ENCODE assay signal across 9 cellular contexts in the genomic region with DNA sequence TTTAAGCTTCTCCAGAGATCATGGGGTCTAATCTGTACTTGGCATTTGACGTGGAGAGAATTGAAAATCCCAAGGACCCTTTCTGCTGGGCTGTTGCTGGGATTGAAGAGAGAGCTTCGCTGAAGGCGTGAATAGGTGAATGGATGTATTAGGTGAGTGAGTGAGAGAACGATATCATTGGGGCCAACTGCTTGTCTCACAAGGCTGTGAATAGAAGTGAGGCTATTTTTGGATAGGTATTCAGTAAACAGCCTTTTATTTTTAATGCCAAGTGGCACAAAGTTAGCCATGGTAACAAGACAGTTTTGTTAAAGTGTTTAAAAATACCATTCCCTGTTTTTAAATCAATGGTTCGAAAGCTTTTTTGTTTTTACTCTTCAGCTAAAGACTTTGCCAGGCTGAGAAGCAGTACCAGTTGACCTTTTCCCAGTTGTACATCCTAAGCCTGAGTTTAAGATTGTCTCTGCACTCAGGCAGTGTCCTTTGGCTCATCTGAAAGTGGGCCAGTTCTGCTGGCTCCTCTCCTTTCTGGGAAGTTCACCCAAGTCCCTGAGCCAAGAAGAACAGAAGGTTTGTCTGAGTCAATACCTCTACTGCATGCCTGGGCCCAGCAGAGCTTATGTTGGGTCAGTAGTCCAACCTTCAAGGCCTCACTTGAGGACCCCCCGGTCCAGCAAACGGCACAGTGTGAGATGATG.
DNase-seq lines count a peak whose midpoint lies in the region; ATAC-seq, FAIRE-seq and TF ChIP-seq lines count a peak whose summit lies in the region.
"Had no signal": no experiment of that assay in that cellular context is flagged by ENCODE, and none has a peak within 500 bp of the region (broad histone marks: within the 10 kb centered on the region; RNA-seq: fewer than 3 reads in every experiment).

No MANE protein-coding gene starts in this region.

- 85% methylated on average over 7 of the region's 7 CpGs for WGBS in A549 (ENCODE audit: missing lambda C conversion rate)
- WGBS in neuronal stem cell (ENCODE audit: extremely low coverage in 2 of 2, insufficient read length in 2 of 2, insufficient replicate concordance in 1 of 2), 2 donors, result 100% methylated on average over 2 of the region's 7 CpGs; no CpG with 5 or more reads in 1 of the 2 donors
- WGBS in mesendoderm (ENCODE audit: extremely low coverage, insufficient coverage, low lambda C conversion rate), result no CpG with 5 or more reads among the region's 7 CpGs

- H4K91ac ChIP-seq in neuronal stem cell (ENCODE audit: low read depth, low read length, poor library complexity), result no peak overlapping the region

- H3K36me3 ChIP-seq in neuronal stem cell (replicated peaks in 1 of 2; ENCODE audit: control insufficient read depth in 2 of 2, insufficient read depth in 2 of 2, low read length in 2 of 2) (no peaks in the 10 kb centered on the region), mesendoderm (ENCODE audit: control insufficient read depth, insufficient read depth, low read length) (no peaks in the 10 kb centered on the region)

- H3K27me3 ChIP-seq in neuronal stem cell (ENCODE audit: control insufficient read depth in 3 of 3, insufficient read depth in 3 of 3, low read depth in 1 of 3, low read length in 3 of 3) (peaks cover 0 to 3% (median 0%) of the 10 kb centered on the region in 3 experiments), mesendoderm (ENCODE audit: insufficient read depth, low read length, poor library complexity) (no peaks in the 10 kb centered on the region)

- H2BK12ac ChIP-seq in neuronal stem cell (ENCODE audit: low read length), result no peak overlapping the region

- H2BK120ac ChIP-seq in neuronal stem cell (ENCODE audit: low read depth, low read length) (no peak overlapping the region), mesendoderm (ENCODE audit: low read depth, low read length) (no peak overlapping the region)

- H3K4me1 ChIP-seq in A549, result peaks cover 47% of the 10 kb centered on the region
- H3K4me1 ChIP-seq in neuronal stem cell (ENCODE audit: control insufficient read depth in 2 of 2, insufficient read depth in 1 of 2, low read depth in 1 of 2, low read length in 2 of 2), result peaks cover 0 to 19% of the 10 kb centered on the region in 2 donors
- H3K4me1 ChIP-seq in mesendoderm (ENCODE audit: control insufficient read depth, low read depth, low read length), result peaks cover 13% of the 10 kb centered on the region

- no peak for FAIRE-seq in A549 (lab: Jason Lieb, UNC)

- POLR2A ChIA-PET in A549 (lab: Yijun Ruan, JAX), result no interaction called here

- H3K9ac ChIP-seq in neuronal stem cell (ENCODE audit: low read depth, low read length, poor library complexity) (no peak overlapping the region), mesendoderm (ENCODE audit: low read length) (no peak overlapping the region)

- H3K18ac ChIP-seq in neuronal stem cell (ENCODE audit: low read length) (peak overlapping the region; percentile 34), mesendoderm (ENCODE audit: low read length) (no peak overlapping the region)

- H2BK15ac ChIP-seq in neuronal stem cell (ENCODE audit: low read length) (no peak overlapping the region), mesendoderm (replicated peaks; ENCODE audit: low read depth) (no peak overlapping the region)

- peak overlapping the region; percentile 3 to 93; a peak in 4 of 6 replicates for H3K27ac ChIP-seq in A549
- H3K27ac ChIP-seq in neuronal stem cell (replicated peaks; ENCODE audit: low read length), result no peak overlapping the region
- H3K27ac ChIP-seq in mesendoderm (ENCODE audit: low read depth, low read length), result no peak overlapping the region

- no peak overlapping the region for H4K5ac ChIP-seq in mesendoderm (ENCODE audit: low read length)

- no peak overlapping the region for H3K14ac ChIP-seq in neuronal stem cell (ENCODE audit: low read length)

- H2BK5ac ChIP-seq in neuronal stem cell (ENCODE audit: low read length), result no peak overlapping the region
- no peak overlapping the region for H2BK5ac ChIP-seq in mesendoderm (ENCODE audit: low read length)

- DNase-seq in A549 (ENCODE audit: low read depth in 1 of 2, low spot score in 1 of 2) (no peak), RPMI7951 (ENCODE audit: low read depth) (peak; percentile 39), fibroblast of mammary gland (ENCODE audit: low read depth) (peak; percentile 75), neuronal stem cell (ENCODE audit: low spot score) (no peak), NCI-H2107 (lab: John Stamatoyannopoulos, UW) (no peak), mesendoderm (no peak)
- DNase-seq: Karpas-422 had no signal

- no peak for TF ChIP-seq EP300 in A549 (IDR thresholded peaks at IDR 0.05)

- H3K4me3 ChIP-seq in A549 (no peak overlapping the region), fibroblast of mammary gland (ENCODE audit: control insufficient read depth, low read depth, low read length) (no peak overlapping the region), neuronal stem cell (ENCODE audit: low read length in 2 of 2) (no peak overlapping the region), mesendoderm (ENCODE audit: low read length) (no peak overlapping the region)

- H3K4ac ChIP-seq in neuronal stem cell (ENCODE audit: low read length), result no peak overlapping the region
- no peak overlapping the region for H3K4ac ChIP-seq in mesendoderm (ENCODE audit: low read depth, low read length)

- H3K9me3 ChIP-seq in A549 (no peaks in the 10 kb centered on the region), neuronal stem cell (replicated peaks in 1 of 2; ENCODE audit: control insufficient read depth in 2 of 2, insufficient read depth in 1 of 2, low read depth in 1 of 2, low read length in 2 of 2) (no peaks in the 10 kb centered on the region)

- H2AFZ ChIP-seq in neuronal stem cell (ENCODE audit: low read length), result no peak overlapping the region

- H3K23ac ChIP-seq in neuronal stem cell (ENCODE audit: low read depth, low read length, poor library complexity) (no peak overlapping the region), mesendoderm (ENCODE audit: low read length) (no peak overlapping the region)

- TF ChIP-seq CTCF in A549 (IDR thresholded peaks at IDR 0.05), result no peak
- TF ChIP-seq CTCF in fibroblast of mammary gland (conservative IDR thresholded peaks at IDR 0.05; ENCODE audit: control insufficient read depth, insufficient read depth, low read depth, low read length), result no peak

- H3K4me2 ChIP-seq in A549 (no peak overlapping the region), neuronal stem cell (ENCODE audit: insufficient read depth, low read length, poor library complexity, severe bottlenecking) (no peak overlapping the region), mesendoderm (ENCODE audit: low read length) (no peak overlapping the region)

- TF ChIP-seq POLR2A in A549 (IDR thresholded peaks at IDR 0.05; ENCODE audit: low read length), result no peak

- CTCF ChIA-PET in A549 (lab: Yijun Ruan, JAX), result interaction anchor here (1.3 to 2.4 kb wide), 4 partner anchors 13 to 78 kb away, joined by 3 to 11 read pairs (median 4); no protein-coding TSS in a partner anchor

- no peak overlapping the region for H2AK5ac ChIP-seq in neuronal stem cell (ENCODE audit: low read depth, low read length)
- no peak overlapping the region for H2AK5ac ChIP-seq in mesendoderm (ENCODE audit: low read length)

- no peak for ATAC-seq in A549
- no peak for ATAC-seq in HG03457 (IDR thresholded peaks at IDR 0.05; ENCODE audit: unreplicated experiment)
- ATAC-seq in GM21447 (IDR thresholded peaks at IDR 0.05; ENCODE audit: unreplicated experiment), result no peak

- no peak overlapping the region for H3K56ac ChIP-seq in mesendoderm (ENCODE audit: low read length)

- no peak overlapping the region for H4K8ac ChIP-seq in neuronal stem cell (ENCODE audit: low read depth, low read length)
- no peak overlapping the region for H4K8ac ChIP-seq in mesendoderm (ENCODE audit: low read depth, low read length)

- H3K79me1 ChIP-seq in neuronal stem cell (ENCODE audit: low read depth, low read length), result no peaks in the 10 kb centered on the region
- no peaks in the 10 kb centered on the region for H3K79me1 ChIP-seq in mesendoderm (ENCODE audit: low read length)

- TF ChIP-seq RAD21 in A549 (conservative IDR thresholded peaks at IDR 0.05 in 1 of 2, IDR thresholded peaks at IDR 0.05 in 1 of 2), result no peak

- H3K79me2 ChIP-seq in mesendoderm (ENCODE audit: control insufficient read depth, insufficient read depth, low read length), result no peaks in the 10 kb centered on the region

TF ChIP-seq in A549, 52 proteins besides CTCF, POLR2A, EP300 and RAD21 (continues in another document):
- TF ChIP-seq HEYL (CRISPR knock-in tag; IDR thresholded peaks at IDR 0.05), result no peak
- TF ChIP-seq JUNB (IDR thresholded peaks at IDR 0.05), result no peak
- TF ChIP-seq, protein P1, sequence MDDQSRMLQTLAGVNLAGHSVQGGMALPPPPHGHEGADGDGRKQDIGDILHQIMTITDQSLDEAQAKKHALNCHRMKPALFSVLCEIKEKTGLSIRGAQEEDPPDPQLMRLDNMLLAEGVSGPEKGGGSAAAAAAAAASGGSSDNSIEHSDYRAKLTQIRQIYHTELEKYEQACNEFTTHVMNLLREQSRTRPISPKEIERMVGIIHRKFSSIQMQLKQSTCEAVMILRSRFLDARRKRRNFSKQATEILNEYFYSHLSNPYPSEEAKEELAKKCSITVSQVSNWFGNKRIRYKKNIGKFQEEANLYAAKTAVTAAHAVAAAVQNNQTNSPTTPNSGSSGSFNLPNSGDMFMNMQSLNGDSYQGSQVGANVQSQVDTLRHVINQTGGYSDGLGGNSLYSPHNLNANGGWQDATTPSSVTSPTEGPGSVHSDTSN (IDR thresholded peaks at IDR 0.05), result no peak
- no peak for TF ChIP-seq MAZ (IDR thresholded peaks at IDR 0.05; ENCODE audit: borderline replicate concordance, low read depth, low read length)
- TF ChIP-seq KDM1A (IDR thresholded peaks at IDR 0.05; ENCODE audit: low read depth), result no peak
- TF ChIP-seq, protein P2, sequence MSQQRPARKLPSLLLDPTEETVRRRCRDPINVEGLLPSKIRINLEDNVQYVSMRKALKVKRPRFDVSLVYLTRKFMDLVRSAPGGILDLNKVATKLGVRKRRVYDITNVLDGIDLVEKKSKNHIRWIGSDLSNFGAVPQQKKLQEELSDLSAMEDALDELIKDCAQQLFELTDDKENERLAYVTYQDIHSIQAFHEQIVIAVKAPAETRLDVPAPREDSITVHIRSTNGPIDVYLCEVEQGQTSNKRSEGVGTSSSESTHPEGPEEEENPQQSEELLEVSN (IDR thresholded peaks at IDR 0.05; ENCODE audit: borderline replicate concordance, low read depth), result no peak
- TF ChIP-seq, protein P3, sequence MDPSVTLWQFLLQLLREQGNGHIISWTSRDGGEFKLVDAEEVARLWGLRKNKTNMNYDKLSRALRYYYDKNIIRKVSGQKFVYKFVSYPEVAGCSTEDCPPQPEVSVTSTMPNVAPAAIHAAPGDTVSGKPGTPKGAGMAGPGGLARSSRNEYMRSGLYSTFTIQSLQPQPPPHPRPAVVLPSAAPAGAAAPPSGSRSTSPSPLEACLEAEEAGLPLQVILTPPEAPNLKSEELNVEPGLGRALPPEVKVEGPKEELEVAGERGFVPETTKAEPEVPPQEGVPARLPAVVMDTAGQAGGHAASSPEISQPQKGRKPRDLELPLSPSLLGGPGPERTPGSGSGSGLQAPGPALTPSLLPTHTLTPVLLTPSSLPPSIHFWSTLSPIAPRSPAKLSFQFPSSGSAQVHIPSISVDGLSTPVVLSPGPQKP (IDR thresholded peaks at IDR 0.05; ENCODE audit: low read depth, low read length), result no peak
- no peak for TF ChIP-seq CHD2 (IDR thresholded peaks at IDR 0.05; ENCODE audit: low read length, partially characterized antibody)
- TF ChIP-seq RFX5 (IDR thresholded peaks at IDR 0.05), result no peak

Comparison
In these comparisons a context has a peak if more than half of its experiments do, and no peak if none do; other contexts are left out.
1. DNase-seq: peak in RPMI7951 (single experiment) and fibroblast of mammary gland (single experiment); none in A549 (0 of 2), neuronal stem cell (single experiment), NCI-H2107 (single experiment) and mesendoderm (single experiment).
2. H3K27ac ChIP-seq: peak in A549 (2 of 2); none in neuronal stem cell (single experiment) and mesendoderm (single experiment).